ENCODE assay signal across 9 cellular contexts in genomic region chr12:56104815-56105476, GRCh38. TPM values are rescaled to one million over a fixed set of nuclear protein-coding genes. Genes with fewer than 3 reads are reported as not detected.
DNase-seq lines count a peak whose midpoint lies in the region; ATAC-seq and TF ChIP-seq lines count a peak whose summit lies in the region.
"Had no signal": no experiment of that assay in that cellular context is flagged by ENCODE, and none has a peak within 500 bp of the region (broad histone marks: within the 10 kb centered on the region; RNA-seq: fewer than 3 reads in every experiment).

No MANE protein-coding gene starts in this region.

- peaks cover 6% of the 10 kb centered on the region for H3K27me3 Mint-ChIP-seq in endothelial cell (ENCODE audit: unreplicated experiment)
- no peaks in the 10 kb centered on the region for H3K27me3 Mint-ChIP-seq in naive thymus-derived CD4-positive, alpha-beta T cell

- TF ChIP-seq CTCF in endothelial cell (IDR thresholded peaks at IDR 0.05; ENCODE audit: unreplicated experiment): no peak

- POLR2A ChIA-PET in naive thymus-derived CD4-positive, alpha-beta T cell (lab: Charles Lee): interaction anchor here (0.5 to 9.3 kb wide), 28 partner anchors 8 to 367 kb away, joined by 3 to 230 read pairs (median 8); partner anchors contain the start of genes DNAJC14, ERBB3, ESYT1 and IL23A

- ATAC-seq in HG03135 (IDR thresholded peaks at IDR 0.05; ENCODE audit: unreplicated experiment): peak; percentile 6
- ATAC-seq in naive thymus-derived CD4-positive, alpha-beta T cell: peak; percentile 0
- ATAC-seq in HG03469 (IDR thresholded peaks at IDR 0.05; ENCODE audit: unreplicated experiment): no peak
- ATAC-seq in HG03520 (IDR thresholded peaks at IDR 0.05; ENCODE audit: unreplicated experiment): no peak

- H3K4me1 ChIP-seq in naive thymus-derived CD4-positive, alpha-beta T cell (ENCODE audit: control insufficient read depth in 2 of 2, insufficient read depth in 2 of 2, low read length in 2 of 2): peaks cover 36 to 37% of the 10 kb centered on the region in 2 donors

- DNase-seq in SIG-M5 treated with dmso at 0.1 percent for 504 hours (lab: John Stamatoyannopoulos, UW; ENCODE audit: unreplicated experiment) (peak; percentile 52), SIG-M5 (lab: John Stamatoyannopoulos, UW) (no peak), UCSD-AML1 (lab: John Stamatoyannopoulos, UW; ENCODE audit: unreplicated experiment) (peak; percentile 51), endothelial cell (ENCODE audit: low spot score) (peak; percentile 36)
- peak in 2 of 9 donors; percentile 11 to 35 for DNase-seq in naive thymus-derived CD4-positive, alpha-beta T cell

- peaks cover 12% of the 10 kb centered on the region for H3K36me3 Mint-ChIP-seq in endothelial cell (ENCODE audit: low read depth, unreplicated experiment)
- H3K36me3 Mint-ChIP-seq in naive thymus-derived CD4-positive, alpha-beta T cell: peaks cover 0 to 24% (median 9%) of the 10 kb centered on the region in 5 donors

- peaks cover 13 to 33% (median 19%) of the 10 kb centered on the region in 3 experiments for H3K36me3 ChIP-seq in naive thymus-derived CD4-positive, alpha-beta T cell (ENCODE audit: control insufficient read depth in 2 of 3, insufficient read depth in 3 of 3, low read length in 3 of 3)

- no peaks in the 10 kb centered on the region for H3K9me3 ChIP-seq in naive thymus-derived CD4-positive, alpha-beta T cell (ENCODE audit: control insufficient read depth in 2 of 3, low read length in 3 of 3)

- CTCF ChIA-PET in naive thymus-derived CD4-positive, alpha-beta T cell (lab: Charles Lee): interaction anchor here (0.5 to 4.4 kb wide), 9 partner anchors 13 to 116 kb away, joined by 3 to 44 read pairs (median 4); partner anchors contain the start of genes RPL41, SMARCC2 and ZC3H10

- peak overlapping the region; percentile 89 for H3K27ac Mint-ChIP-seq in endothelial cell (ENCODE audit: unreplicated experiment)
- peak overlapping the region; percentile 92 to 99 (median 98) for H3K27ac Mint-ChIP-seq in naive thymus-derived CD4-positive, alpha-beta T cell

- H3K4me3 ChIP-seq in naive thymus-derived CD4-positive, alpha-beta T cell (ENCODE audit: low read length): peak overlapping the region; percentile 87

- peak overlapping the region; percentile 82 for H3K27ac ChIP-seq in naive thymus-derived CD4-positive, alpha-beta T cell (ENCODE audit: low read depth, low read length)

- peaks cover 27% of the 10 kb centered on the region for H3K4me1 Mint-ChIP-seq in endothelial cell (ENCODE audit: unreplicated experiment)
- peaks cover 31 to 64% (median 60%) of the 10 kb centered on the region in 7 donors for H3K4me1 Mint-ChIP-seq in naive thymus-derived CD4-positive, alpha-beta T cell

- no peaks in the 10 kb centered on the region for H3K27me3 ChIP-seq in naive thymus-derived CD4-positive, alpha-beta T cell (ENCODE audit: control insufficient read depth in 2 of 2, insufficient read depth in 2 of 2, low read length in 2 of 2)

- intact Hi-C loops in naive thymus-derived CD4-positive, alpha-beta T cell (cut with micrococcal nuclease): loop anchor here (1.0 to 5.0 kb wide), 22 partner anchors 11 to 1327 kb away; partner anchors contain the start of genes RPL41 (in 2 of the 2), RPS26 (in 2 of the 2), SARNP (in 2 of the 2) and CS (in 1 of the 2)

- H3K9me3 Mint-ChIP-seq in endothelial cell (ENCODE audit: unreplicated experiment): no peaks in the 10 kb centered on the region
- H3K9me3 Mint-ChIP-seq in naive thymus-derived CD4-positive, alpha-beta T cell: no peaks in the 10 kb centered on the region

- H3K4me3 Mint-ChIP-seq in endothelial cell (ENCODE audit: unreplicated experiment): peak overlapping the region; percentile 100
- peak overlapping the region; percentile 91 to 100 (median 98) for H3K4me3 Mint-ChIP-seq in naive thymus-derived CD4-positive, alpha-beta T cell

RNA-seq across cellular contexts. Expression of gene PA2G4, which starts 0.6 kb away (rescaled TPM):
- total RNA-seq in endothelial cell (ENCODE audit: unreplicated experiment): 84.3 TPM
- 100 to 1,000 TPM in 3 of 5 experiments, 10 to 100 TPM in 2; 61.7 to 254 (median 109) TPM for total RNA-seq in naive thymus-derived CD4-positive, alpha-beta T cell
- 100 to 1,000 TPM; 216 to 218 TPM for polyA plus RNA-seq in naive thymus-derived CD4-positive, alpha-beta T cell

RNA-seq across cellular contexts. Expression of gene RPL41, which starts 11.5 kb away (rescaled TPM):
- total RNA-seq in endothelial cell (ENCODE audit: unreplicated experiment): 3,242 TPM
- 1,000 to 10,000 TPM; 3,787 to 6,048 (median 5,952) TPM for total RNA-seq in naive thymus-derived CD4-positive, alpha-beta T cell
- polyA plus RNA-seq in naive thymus-derived CD4-positive, alpha-beta T cell: over 10,000 TPM in 1 of 2 donors, 1,000 to 10,000 TPM in 1; 6,745 to 10,251 TPM

RNA-seq across cellular contexts. Expression of gene ZC3H10, which starts 13.1 kb away (rescaled TPM):
- total RNA-seq in endothelial cell (ENCODE audit: unreplicated experiment): 10.4 TPM
- total RNA-seq in naive thymus-derived CD4-positive, alpha-beta T cell: 10 to 100 TPM in 3 of 5 experiments, 1 to 10 TPM in 2; 7.8 to 16.3 (median 13.3) TPM
- 1 to 10 TPM; 2.4 to 4.1 TPM for polyA plus RNA-seq in naive thymus-derived CD4-positive, alpha-beta T cell

RNA-seq across cellular contexts. Expression of gene ESYT1, which starts 23.1 kb away (rescaled TPM):
- 302 TPM for total RNA-seq in endothelial cell (ENCODE audit: unreplicated experiment)
- 100 to 1,000 TPM; 121 to 300 (median 221) TPM for total RNA-seq in naive thymus-derived CD4-positive, alpha-beta T cell
- polyA plus RNA-seq in naive thymus-derived CD4-positive, alpha-beta T cell: 100 to 1,000 TPM; 282 to 353 TPM

RNA-seq across cellular contexts. Expression of gene ERBB3, which starts 25.0 kb away (rescaled TPM):
- 4.2 TPM for total RNA-seq in endothelial cell (ENCODE audit: unreplicated experiment)
- 1 to 10 TPM; 1.0 to 6.4 (median 1.9) TPM for total RNA-seq in naive thymus-derived CD4-positive, alpha-beta T cell
- under 1 TPM; 0.22 to 0.51 TPM for polyA plus RNA-seq in naive thymus-derived CD4-positive, alpha-beta T cell
- total RNA-seq: glomerular endothelial cell had no signal

Comparison
In these comparisons a context has a peak if more than half of its experiments do, and no peak if none do; other contexts are left out.
1. ATAC-seq: peak in HG03135 (single experiment) and naive thymus-derived CD4-positive, alpha-beta T cell (single experiment); none in HG03469 (single experiment) and HG03520 (single experiment).